In genomic region chr1:1075148-1075935, GRCh38 we compare ENCODE assay signal across 15 cellular contexts. TPM values are rescaled to one million over a fixed set of nuclear protein-coding genes. Genes with fewer than 3 reads are reported as not detected.
DNase-seq lines count a peak whose midpoint lies in the region; ATAC-seq and TF ChIP-seq lines count a peak whose summit lies in the region.
"Had no signal": no experiment of that assay in that cellular context is flagged by ENCODE, and none has a peak within 500 bp of the region (broad histone marks: within the 10 kb centered on the region; RNA-seq: fewer than 3 reads in every experiment).

No MANE protein-coding gene starts in this region.

- H3K4me3 Mint-ChIP-seq in endodermal cell = no peak overlapping the region
- H3K4me3 Mint-ChIP-seq in nephron progenitor cell = no peak overlapping the region
- H3K4me3 Mint-ChIP-seq: T-helper 1 cell treated with Interleukin-12 subunit alpha and Interleukin-12 subunit beta and Interleukin-4 antibody, amounts not matched to agents 30 μg/mL and 1 μg/mL, for 36 hours had no signal

- H3K4me1 ChIP-seq in BE2C = no peaks in the 10 kb centered on the region
- peaks cover 7% of the 10 kb centered on the region for H3K4me1 ChIP-seq in endodermal cell (ENCODE audit: control insufficient read depth, insufficient read depth, low read length)

- ATAC-seq in HG03342 (IDR thresholded peaks at IDR 0.05; ENCODE audit: unreplicated experiment) = no peak
- ATAC-seq in HG03520 (IDR thresholded peaks at IDR 0.05; ENCODE audit: unreplicated experiment) = no peak
- ATAC-seq: gastrocnemius medialis had no signal

- H3K27me3 Mint-ChIP-seq in endodermal cell (ENCODE audit: insufficient read depth) = peaks cover 22% of the 10 kb centered on the region
- peaks cover 22% of the 10 kb centered on the region for H3K27me3 Mint-ChIP-seq in nephron progenitor cell (ENCODE audit: low read depth, poor library complexity)

- no peaks in the 10 kb centered on the region for H3K36me3 Mint-ChIP-seq in endodermal cell (ENCODE audit: low read depth)
- no peaks in the 10 kb centered on the region for H3K36me3 Mint-ChIP-seq in nephron progenitor cell (ENCODE audit: low read depth)

- WGBS in endodermal cell (ENCODE audit: insufficient coverage in 1 of 2, insufficient read length in 1 of 2), 2 experiments = 74 to 88% methylated on average over 4 to 21 of the region's 21 CpGs

- TF ChIP-seq CTCF in 22Rv1 (IDR thresholded peaks at IDR 0.05) (no peak), BE2C (IDR thresholded peaks at IDR 0.05; ENCODE audit: low read depth, low read length) (no peak), endodermal cell (conservative IDR thresholded peaks at IDR 0.05) (no peak), nephron progenitor cell (IDR thresholded peaks at IDR 0.05) (no peak)

- H3K9me3 Mint-ChIP-seq in endodermal cell (no peaks in the 10 kb centered on the region), nephron progenitor cell (no peaks in the 10 kb centered on the region)
- H3K9me3 Mint-ChIP-seq: T-helper 1 cell treated with Interleukin-12 subunit alpha and Interleukin-12 subunit beta and Interleukin-4 antibody, amounts not matched to agents 30 μg/mL and 1 μg/mL, for 36 hours had no signal

- H3K27ac Mint-ChIP-seq in endodermal cell (no peak overlapping the region), nephron progenitor cell (no peak overlapping the region)
- H3K27ac Mint-ChIP-seq: T-helper 1 cell treated with Interleukin-12 subunit alpha and Interleukin-12 subunit beta and Interleukin-4 antibody, amounts not matched to agents 30 μg/mL and 1 μg/mL, for 36 hours had no signal

- peaks cover 2% of the 10 kb centered on the region for H3K4me1 Mint-ChIP-seq in endodermal cell
- H3K4me1 Mint-ChIP-seq in nephron progenitor cell = peaks cover 19% of the 10 kb centered on the region

- peak; percentile 16 for DNase-seq in BE2C
- peak; percentile 44 for DNase-seq in endodermal cell
- peak; percentile 7 for DNase-seq in nephron progenitor cell
- no peak for DNase-seq in SHP77 (lab: John Stamatoyannopoulos, UW)
- DNase-seq: AML-193; gastrocnemius medialis; NCI-H526 treated with DMSO at 0.1 percent for 48 hours; SHP77 treated with DMSO at 0.1 percent for 48 hours; stimulated activated naive CD4-positive, alpha-beta T cell treated with Interleukin-2 at 50 U/mL for 16 hours; tibial artery had no signal

- H3K36me3 ChIP-seq in BE2C (no peaks in the 10 kb centered on the region), endodermal cell (ENCODE audit: control insufficient read depth, insufficient read depth, low read length) (no peaks in the 10 kb centered on the region)
- H3K36me3 ChIP-seq: gastrocnemius medialis, tibial artery had no signal

- H3K27ac ChIP-seq in 22Rv1 (peak overlapping the region; percentile 59; the same call in 1 of the 2 replicates), endodermal cell (ENCODE audit: low read depth, low read length) (no peak overlapping the region)
- H3K27ac ChIP-seq: gastrocnemius medialis, tibial artery had no signal

- no peak overlapping the region for H3K4me3 ChIP-seq in BE2C (ENCODE audit: low read depth, low read length)
- H3K4me3 ChIP-seq in endodermal cell (ENCODE audit: low read length) = no peak overlapping the region
- H3K4me3 ChIP-seq: gastrocnemius medialis, tibial artery had no signal

- no peaks in the 10 kb centered on the region for H3K9me3 ChIP-seq in BE2C
- H3K9me3 ChIP-seq in endodermal cell (ENCODE audit: control insufficient read depth, low read length) = no peaks in the 10 kb centered on the region
- H3K9me3 ChIP-seq: gastrocnemius medialis, tibial artery had no signal

- no peaks in the 10 kb centered on the region for H3K27me3 ChIP-seq in BE2C
- peaks cover 28% of the 10 kb centered on the region for H3K27me3 ChIP-seq in endodermal cell (ENCODE audit: control insufficient read depth, insufficient read depth, low read length, poor library complexity, severe bottlenecking)

- H3K9ac ChIP-seq in endodermal cell (ENCODE audit: extremely low read depth, low read length, poor library complexity, severe bottlenecking) = no peak overlapping the region

RNA-seq across cellular contexts. Expression of gene RNF223, which starts 1.2 kb away (rescaled TPM):
- polyA plus RNA-seq in BE2C (2012; ENCODE audit: insufficient read depth, insufficient read length, low read depth) = not detected
- total RNA-seq in endodermal cell = not detected
- not detected for polyA plus RNA-seq in endodermal cell (2013, experiment 1 of 2)
- not detected for polyA plus RNA-seq in endodermal cell (2013, experiment 2 of 2)
- total RNA-seq: gastrocnemius medialis, H1 had no signal
- polyA plus RNA-seq: H1 had no signal

RNA-seq across cellular contexts. Expression of gene C1orf159, which starts 40.5 kb away (rescaled TPM):
- polyA plus RNA-seq in BE2C (2012; ENCODE audit: insufficient read depth, insufficient read length, low read depth) = 32.0 TPM
- 10 to 100 TPM; 23.1 to 29.5 TPM for total RNA-seq in endodermal cell
- 22.6 TPM for polyA plus RNA-seq in endodermal cell (2013, experiment 1 of 2)
- polyA plus RNA-seq in endodermal cell (2013, experiment 2 of 2) = 22.5 TPM

RNA-seq across cellular contexts. Expression of gene AGRN, which starts 55.4 kb away (rescaled TPM):
- polyA plus RNA-seq in BE2C (2012; ENCODE audit: insufficient read depth, insufficient read length, low read depth) = 58.7 TPM
- 100 to 1,000 TPM; 269 to 288 TPM for total RNA-seq in endodermal cell
- 192 TPM for polyA plus RNA-seq in endodermal cell (2013, experiment 1 of 2)
- polyA plus RNA-seq in endodermal cell (2013, experiment 2 of 2) = 176 TPM

Comparison
In these comparisons a context has a peak if more than half of its experiments do, and no peak if none do; other contexts are left out.
1. DNase-seq: peak in BE2C (single experiment), endodermal cell (single experiment) and nephron progenitor cell (single experiment); none in SHP77 (0 of 2).